14 cellular contexts compared by ENCODE assay signal in the genomic region with DNA sequence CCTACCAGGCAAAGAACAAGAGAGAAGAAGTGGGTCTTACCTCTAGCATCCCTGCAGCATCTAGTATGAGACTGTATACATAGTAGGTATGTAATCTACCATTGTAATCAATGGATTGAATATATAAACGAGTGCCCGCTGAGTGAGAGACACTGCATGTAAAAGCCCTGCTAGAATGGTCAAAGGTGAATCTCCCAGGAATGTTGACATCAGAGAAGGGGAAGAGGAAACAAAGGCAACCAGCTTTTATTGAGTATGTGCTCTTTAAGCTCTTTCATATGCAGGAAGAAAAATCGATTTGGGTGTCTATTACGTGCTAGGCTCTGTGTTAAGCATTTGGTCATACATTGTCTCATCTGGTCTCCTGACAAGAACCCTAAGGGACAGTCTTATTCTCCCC.
"Had no signal": no experiment of that assay in that cellular context is flagged by ENCODE, and none has a peak within 500 bp of the region (broad histone marks: within the 10 kb centered on the region; RNA-seq: fewer than 3 reads in every experiment).

No MANE protein-coding gene starts in this region.

- H3K27me3 ChIP-seq: body of pancreas, cardiac muscle cell had no signal

- H3K4me3 ChIP-seq: body of pancreas, cardiac muscle cell, lung, prostate gland had no signal

- H3K9me3 ChIP-seq: body of pancreas, prostate gland had no signal

- H3K36me3 ChIP-seq: cardiac muscle cell, prostate gland, WERI-Rb-1 had no signal

- DNase-seq: activated CD4-positive, alpha-beta T cell treated with anti-CD3 and anti-CD28 coated beads, Interleukin-2, amount 10 ng/mL, durations not matched to agents 7 days and 5 days; activated CD4-positive, CD25-positive, alpha-beta regulatory T cell treated with anti-CD3 and anti-CD28 coated beads, Interleukin-2, amount 50 U/mL, for 72 hours; activated gamma-delta T cell treated with Interleukin-2 at 50 U/mL for 16 hours; activated T-cell treated with anti-CD3 and anti-CD28 coated beads, Interleukin-2, amount 50 U/mL, for 1 hour; anterior cingulate cortex; body of pancreas; effector CD4-positive, alpha-beta T cell; natural killer cell; stimulated activated CD4-positive, alpha-beta T cell treated with anti-CD3 and anti-CD28 coated beads, Interleukin-4, amount 100 ng/mL, for 24 hours; stimulated activated naive CD4-positive, alpha-beta T cell treated with Interleukin-2 at 50 U/mL for 16 hours; WERI-Rb-1 had no signal

- H3K4me1 ChIP-seq: prostate gland had no signal

- H3K27ac ChIP-seq: cardiac muscle cell, prostate gland, WERI-Rb-1 had no signal

- ATAC-seq: natural killer cell had no signal
